In the genomic region with DNA sequence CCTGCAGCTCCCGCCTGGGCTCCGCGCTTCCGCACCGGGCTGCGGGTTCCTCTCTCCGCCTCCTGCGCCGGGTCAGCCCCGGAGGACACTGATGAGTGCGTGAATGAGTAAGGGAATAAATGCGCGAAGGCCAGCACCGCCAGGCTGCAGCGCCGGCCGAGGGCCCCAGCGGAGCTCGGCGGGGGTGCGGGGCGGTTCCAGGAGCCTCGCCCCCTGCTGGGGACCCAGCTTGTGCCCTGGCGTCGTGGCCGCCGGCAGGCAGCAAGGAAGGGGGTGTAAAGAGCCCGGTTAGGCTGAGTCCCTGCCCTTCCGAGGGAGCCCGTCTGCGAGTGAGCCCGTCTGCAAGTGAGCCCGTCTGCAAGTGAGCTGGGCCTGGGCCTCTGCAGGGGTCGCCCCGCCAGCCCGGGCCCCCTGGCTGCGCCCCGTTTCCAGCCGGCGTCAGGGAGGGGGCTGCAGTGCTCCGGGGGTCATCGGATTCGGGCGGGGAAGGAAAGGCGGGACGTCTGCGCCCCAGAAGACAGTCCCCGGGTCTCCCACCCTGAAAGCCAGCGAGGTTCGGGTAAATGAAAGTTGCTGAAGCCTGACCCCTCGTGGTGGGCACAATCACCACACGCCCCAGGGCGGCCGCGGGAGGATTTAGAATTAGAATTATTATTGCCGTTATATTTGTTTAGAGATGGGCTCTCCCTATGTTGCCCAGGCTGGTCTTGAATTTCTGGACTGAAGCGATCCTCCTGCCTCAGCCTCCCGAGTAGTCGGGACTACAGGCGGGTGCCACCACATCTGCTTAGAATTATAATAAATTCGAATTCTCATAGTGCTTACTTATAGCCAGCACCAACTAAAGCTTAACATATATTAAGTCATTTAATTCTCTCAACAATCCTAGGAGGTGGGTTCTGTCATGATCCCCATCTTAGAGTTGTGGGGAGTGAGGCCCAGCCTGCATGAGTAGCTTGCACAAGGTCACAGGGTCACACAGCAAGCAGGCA, we compare ENCODE assay signal across 8 cellular contexts. TPM values are rescaled to one million over a fixed set of nuclear protein-coding genes. Genes with fewer than 3 reads are reported as not detected.
DNase-seq lines count a peak whose midpoint lies in the region; ATAC-seq, FAIRE-seq and TF ChIP-seq lines count a peak whose summit lies in the region.

No MANE protein-coding gene starts in this region.

- CTCF ChIA-PET in CD4-positive, alpha-beta memory T cell (lab: Charles Lee; ENCODE audit: partially characterized antibody): interaction anchor here (0.6 to 15.3 kb wide), 41 partner anchors 9 to 311 kb away, joined by 3 to 398 read pairs (median 6); a partner anchor contains a TSS

- intact Hi-C loops in CD4-positive, alpha-beta memory T cell (cut with micrococcal nuclease): loop anchor here (1.0 to 5.0 kb wide), 7 partner anchors 18 to 309 kb away; no protein-coding TSS in a partner anchor

- H3K4me3 Mint-ChIP-seq in CD4-positive, alpha-beta memory T cell: peak overlapping the region; percentile 80 to 92 (median 83)

- H3K27me3 Mint-ChIP-seq in CD4-positive, alpha-beta memory T cell: peaks cover 0 to 1% of the 10 kb centered on the region in 2 donors

- no peak for TF ChIP-seq POLR2A in NB4 (IDR thresholded peaks at IDR 0.05; ENCODE audit: extremely low read depth, insufficient read length)

- no peaks in the 10 kb centered on the region for H3K9me3 ChIP-seq in CD4-positive, alpha-beta memory T cell (ENCODE audit: control insufficient read depth in 1 of 2, low read length in 2 of 2)

- H3K4me1 ChIP-seq in CD4-positive, alpha-beta memory T cell (ENCODE audit: insufficient read depth, low read length): peaks cover 4% of the 10 kb centered on the region

- no peak for FAIRE-seq in RCC 7860 (lab: Jason Lieb, UNC)

- no peaks in the 10 kb centered on the region for H3K36me3 Mint-ChIP-seq in CD4-positive, alpha-beta memory T cell

- POLR2A ChIA-PET in CD4-positive, alpha-beta memory T cell (lab: Charles Lee; ENCODE audit: partially characterized antibody): interaction anchor here (0.8 to 2.7 kb wide), 20 partner anchors 9 to 183 kb away, joined by 3 to 21 read pairs (median 4); a partner anchor contains a TSS

- peak; percentile 77 to 87 (median 84) for DNase-seq in CD4-positive, alpha-beta memory T cell
- DNase-seq in NB4 (ENCODE audit: low read depth) (peak; percentile 86), cerebellum (ENCODE audit: low spot score) (peak; percentile 52), kidney tubule cell (ENCODE audit: low spot score) (peak; percentile 36), RCC 7860 (ENCODE audit: low spot score) (no peak)
- peak; percentile 68 for DNase-seq in activated CD4-positive, alpha-beta T cell treated with anti-CD3 and anti-CD28 coated beads for 1 hour
- DNase-seq in stimulated activated CD4-positive, alpha-beta T cell treated with anti-CD3 and anti-CD28 coated beads, Interleukin-1b, Interleukin-23, amount 100 ng/mL, for 24 hours (ENCODE audit: low read depth in 4 of 4, low spot score in 1 of 4): peak; percentile 49 to 66 (median 63)

- no peaks in the 10 kb centered on the region for H3K27me3 ChIP-seq in CD4-positive, alpha-beta memory T cell (ENCODE audit: insufficient read depth, low read length)

- H3K36me3 ChIP-seq in CD4-positive, alpha-beta memory T cell (ENCODE audit: insufficient read depth, low read length): no peaks in the 10 kb centered on the region

- peak overlapping the region; percentile 11 to 70 for H3K4me3 ChIP-seq in CD4-positive, alpha-beta memory T cell (ENCODE audit: low read length in 2 of 2)
- H3K4me3 ChIP-seq in NB4 (ENCODE audit: low read depth, low read length): peak overlapping the region; percentile 16

- ATAC-seq in GM21619 (IDR thresholded peaks at IDR 0.05; ENCODE audit: unreplicated experiment): peak; percentile 79

- H3K27ac Mint-ChIP-seq in CD4-positive, alpha-beta memory T cell: peak overlapping the region in 6 of 7 donors; percentile 64 to 82 (median 78)

- TF ChIP-seq CTCF in NB4 (IDR thresholded peaks at IDR 0.05; ENCODE audit: low read depth, low read length): peak; percentile 91

- no peaks in the 10 kb centered on the region for H3K9me3 Mint-ChIP-seq in CD4-positive, alpha-beta memory T cell

- peak overlapping the region; percentile 58 for H3K27ac ChIP-seq in CD4-positive, alpha-beta memory T cell (ENCODE audit: low read depth, low read length)

- H3K4me1 Mint-ChIP-seq in CD4-positive, alpha-beta memory T cell: peaks cover 0 to 24% (median under 1%) of the 10 kb centered on the region in 4 donors

RNA-seq across cellular contexts. Expression of a gene that starts 8.6 kb away (rescaled TPM):
- not detected for total RNA-seq in CD4-positive, alpha-beta memory T cell
- 1 to 10 TPM in 1 of 2 donors, not detected in 1; 1.9 TPM for polyA plus RNA-seq in CD4-positive, alpha-beta memory T cell
- total RNA-seq in cerebellum: not detected

RNA-seq across cellular contexts. Expression of a gene that starts 38.7 kb away (rescaled TPM):
- total RNA-seq in CD4-positive, alpha-beta memory T cell: 1 to 10 TPM; 7.0 to 8.0 TPM
- 10 to 100 TPM; 10.0 to 14.4 TPM for polyA plus RNA-seq in CD4-positive, alpha-beta memory T cell
- total RNA-seq in cerebellum: 33.8 TPM
